In genomic region chr15:68354923-68355322, GRCh38 we compare ENCODE assay signal across 11 cellular contexts.
DNase-seq lines count a peak whose midpoint lies in the region; ATAC-seq, FAIRE-seq and TF ChIP-seq lines count a peak whose summit lies in the region.
"Had no signal": no experiment of that assay in that cellular context is flagged by ENCODE, and none has a peak within 500 bp of the region (broad histone marks: within the 10 kb centered on the region; RNA-seq: fewer than 3 reads in every experiment).

No MANE protein-coding gene starts in this region.

- peaks cover 9 to 60% of the 10 kb centered on the region in 2 donors for H3K4me1 ChIP-seq in ascending aorta

- CTCF ChIA-PET in BJ (lab: Yijun Ruan, JAX), result no interaction called here

- H3K9me3 ChIP-seq in ascending aorta, result no peaks in the 10 kb centered on the region

- no peaks in the 10 kb centered on the region for H3K36me3 ChIP-seq in BJ (ENCODE audit: control insufficient read depth, insufficient read depth, low read length)
- H3K36me3 ChIP-seq in ascending aorta, result peaks cover 28 to 43% of the 10 kb centered on the region in 2 donors
- no peaks in the 10 kb centered on the region for H3K36me3 ChIP-seq in kidney epithelial cell (ENCODE audit: control insufficient read depth, insufficient read depth, low read length)

- ATAC-seq in Right ventricle myocardium superior (ENCODE audit: poor library complexity), result no peak

- H3K4me3 ChIP-seq in BJ (ENCODE audit: low read depth, low read length), result no peak overlapping the region
- H3K4me3 ChIP-seq in ascending aorta, result no peak overlapping the region
- H3K4me3 ChIP-seq in kidney epithelial cell (ENCODE audit: low read depth, low read length), result no peak overlapping the region

- intact Hi-C loops in ascending aorta (cut with DNase I), result loop anchor here (5.0 kb wide), 1 partner anchor 132 kb away; no protein-coding TSS in a partner anchor
- intact Hi-C loops in Right ventricle myocardium superior (cut with DNase I), result no loop called here

- TF ChIP-seq CTCF in BJ (IDR thresholded peaks at IDR 0.05; ENCODE audit: insufficient read depth, low read depth, low read length), result no peak
- TF ChIP-seq CTCF in ascending aorta (IDR thresholded peaks at IDR 0.05), result no peak
- no peak for TF ChIP-seq CTCF in kidney epithelial cell (IDR thresholded peaks at IDR 0.05; ENCODE audit: insufficient read depth, low read length, poor library complexity, severe bottlenecking)

- FAIRE-seq in HTR-8/SVneo (lab: Jason Lieb, UNC), result peak; percentile 86

- peak; percentile 77 for DNase-seq in BJ (ENCODE audit: low read depth)
- peak; percentile 78 for DNase-seq in HTR-8/SVneo (ENCODE audit: insufficient read length, low spot score)
- no peak for DNase-seq in ascending aorta (ENCODE audit: low spot score in 2 of 2)
- peak; percentile 92 for DNase-seq in kidney epithelial cell (ENCODE audit: low read depth)
- DNase-seq in RPMI8226, result no peak
- DNase-seq in stimulated activated naive CD4-positive, alpha-beta T cell treated with Interleukin-2 at 50 U/mL for 16 hours (lab: John Stamatoyannopoulos, UW), result no peak
- no peak for DNase-seq in Right ventricle myocardium superior
- no peak for DNase-seq in DMS53 treated with DMSO at 0.1 percent for 48 hours (lab: John Stamatoyannopoulos, UW; ENCODE audit: unreplicated experiment)
- DNase-seq: activated CD8-positive, alpha-beta memory T cell treated with anti-CD3 and anti-CD28 coated beads, Interleukin-2, amount 50 U/mL, for 48 hours; NCI-H1105; SIG-M5 had no signal

- H3K27me3 ChIP-seq in BJ (ENCODE audit: control insufficient read depth, insufficient read depth, low read length) (no peaks in the 10 kb centered on the region; the same call in 1 of the 2 replicates), ascending aorta (no peaks in the 10 kb centered on the region), kidney epithelial cell (ENCODE audit: control insufficient read depth, insufficient read depth, low read length) (no peaks in the 10 kb centered on the region)

- H3K27ac ChIP-seq in ascending aorta, result peak overlapping the region; percentile 96 to 98

- POLR2A ChIA-PET in BJ (lab: Charles Lee), result interaction anchor here (0.7 kb wide), 1 partner anchor 53 kb away, joined by 4 read pairs; no protein-coding TSS in a partner anchor

Comparison
In these comparisons a context has a peak if more than half of its experiments do, and no peak if none do; other contexts are left out.
1. DNase-seq: peak in BJ (single experiment), HTR-8/SVneo (single experiment) and kidney epithelial cell (single experiment); none in ascending aorta (0 of 2), RPMI8226 (single experiment), stimulated activated naive CD4-positive, alpha-beta T cell treated with Interleukin-2 at 50 U/mL for 16 hours (single experiment), Right ventricle myocardium superior (single experiment) and DMS53 treated with DMSO at 0.1 percent for 48 hours (single experiment).